In genomic region chr16:15485175-15485574, GRCh38 we compare ENCODE assay signal across 21 cellular contexts.
"Had no signal": no experiment of that assay in that cellular context is flagged by ENCODE, and none has a peak within 500 bp of the region (broad histone marks: within the 10 kb centered on the region; RNA-seq: fewer than 3 reads in every experiment).

No MANE protein-coding gene starts in this region.

- H3K9me3 ChIP-seq: gastrocnemius medialis, left lung, ovary, suprapubic skin, transverse colon, upper lobe of right lung, vagina had no signal

- H3K36me3 ChIP-seq: gastrocnemius medialis, left lung, ovary, suprapubic skin, transverse colon, upper lobe of right lung, vagina had no signal

- DNase-seq: cortex of kidney; effector CD4-positive, alpha-beta T cell; gastrocnemius medialis; left lung; natural killer cell; occipital lobe; ovary; retina; stimulated activated CD4-positive, alpha-beta T cell treated with anti-CD3 and anti-CD28 coated beads, Interleukin-12 subunit alpha, Interleukin-12 subunit beta, amount 100 ng/mL, for 4 hours; stimulated activated CD4-positive, alpha-beta T cell treated with anti-CD3 and anti-CD28 coated beads, Interleukin-1b, Interleukin-23, amount 100 ng/mL, for 48 hours; stimulated activated CD4-positive, alpha-beta T cell treated with anti-CD3 and anti-CD28 coated beads, Interleukin-4, amount 100 ng/mL, for 1 hour; stimulated activated CD8-positive, alpha-beta memory T cell treated with anti-CD3 and anti-CD28 coated beads, Interleukin-4, amount 100 ng/mL, for 48 hours; stimulated activated naive CD4-positive, alpha-beta T cell; stimulated activated naive CD8-positive, alpha-beta T cell treated with anti-CD3 and anti-CD28 coated beads, Interleukin-15, amount 100 ng/mL, for 72 hours; transverse colon; upper lobe of right lung had no signal

- H3K27me3 ChIP-seq: gastrocnemius medialis, left lung, ovary, suprapubic skin, transverse colon, upper lobe of right lung, vagina had no signal

- H3K4me1 ChIP-seq: upper lobe of right lung had no signal

- H3K27ac ChIP-seq: gastrocnemius medialis, left lung, ovary, suprapubic skin, transverse colon, upper lobe of right lung, vagina had no signal

- FAIRE-seq: keratinocyte had no signal

- H3K4me2 ChIP-seq: smooth muscle cell had no signal

- H3K4me3 ChIP-seq: gastrocnemius medialis, left lung, ovary, smooth muscle cell, suprapubic skin, transverse colon, upper lobe of right lung, vagina had no signal

- ATAC-seq: gastrocnemius medialis; left lung; natural killer cell; sciatic nerve; stimulated activated naive CD8-positive, alpha-beta T cell treated with anti-CD3 and anti-CD28 coated beads, Interleukin-15, amount 100 ng/mL, for 72 hours; upper lobe of right lung had no signal
